Comparison of ENCODE assay signal across 14 cellular contexts in the genomic region with DNA sequence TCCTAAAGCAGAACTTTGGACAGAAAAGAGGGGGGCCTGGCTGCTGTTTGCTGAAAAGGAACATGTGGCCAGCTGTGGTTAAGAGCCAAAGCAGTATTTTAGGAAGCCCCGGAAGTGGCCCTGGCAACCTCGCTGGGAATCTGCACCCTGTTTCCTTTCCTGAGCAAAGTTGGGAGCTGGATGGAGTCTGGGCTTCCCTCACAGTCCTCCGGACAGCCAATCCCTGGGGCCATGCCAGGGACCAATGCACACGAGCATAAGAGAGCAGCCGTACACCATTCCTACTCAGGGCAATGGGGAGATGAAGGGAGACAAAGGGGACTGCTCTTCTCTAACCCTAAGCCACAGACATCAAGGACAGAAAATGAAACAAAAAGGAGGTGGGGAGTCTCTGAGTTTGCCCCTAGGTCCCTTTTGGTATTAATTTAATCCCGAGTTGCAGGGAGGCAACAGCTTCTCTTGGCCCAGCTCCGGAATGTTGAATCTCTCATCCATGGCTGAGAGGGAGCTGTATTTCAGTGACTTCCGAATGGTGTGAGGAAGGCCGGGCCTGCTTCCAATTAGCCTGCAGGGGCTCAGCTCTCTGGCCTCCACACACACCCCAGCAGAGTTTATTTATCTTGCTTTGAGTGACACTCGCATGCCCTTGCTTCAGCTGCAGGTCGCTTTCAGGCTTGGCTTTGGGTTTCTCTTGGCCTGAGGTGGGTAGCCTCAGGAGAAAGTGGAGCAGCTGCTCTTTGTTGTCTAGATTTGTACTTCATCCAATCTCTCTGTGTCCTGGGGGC.
DNase-seq lines count a peak whose midpoint lies in the region; ATAC-seq, FAIRE-seq and TF ChIP-seq lines count a peak whose summit lies in the region.
"Had no signal": no experiment of that assay in that cellular context is flagged by ENCODE, and none has a peak within 500 bp of the region (broad histone marks: within the 10 kb centered on the region; RNA-seq: fewer than 3 reads in every experiment).

No MANE protein-coding gene starts in this region.

- no peak for TF ChIP-seq POLR2A in gastrocnemius medialis (IDR thresholded peaks at IDR 0.05)

- no peak for ATAC-seq in T-helper 17 cell
- ATAC-seq in gastrocnemius medialis = peak in 1 of 2 donors; percentile 49
- ATAC-seq: left lobe of liver had no signal

- H3K4me3 ChIP-seq in gastrocnemius medialis = no peak overlapping the region
- H3K4me3 ChIP-seq: esophagus squamous epithelium, PC-9 had no signal

- peak overlapping the region; percentile 49 for H3K27ac Mint-ChIP-seq in T-helper 17 cell
- H3K27ac Mint-ChIP-seq: CD4-positive, CD25-positive, alpha-beta regulatory T cell; progenitor cell of endocrine pancreas had no signal

- no peaks in the 10 kb centered on the region for H3K27me3 ChIP-seq in gastrocnemius medialis
- H3K27me3 ChIP-seq: esophagus squamous epithelium had no signal

- H3K27me3 Mint-ChIP-seq in T-helper 17 cell = no peaks in the 10 kb centered on the region
- H3K27me3 Mint-ChIP-seq: CD4-positive, CD25-positive, alpha-beta regulatory T cell had no signal

- peak overlapping the region; percentile 29 to 55 (median 36) for H3K27ac ChIP-seq in gastrocnemius medialis
- H3K27ac ChIP-seq: PC-9 had no signal

- peaks cover 0 to 30% of the 10 kb centered on the region in 2 donors for H3K36me3 ChIP-seq in gastrocnemius medialis

- no peaks in the 10 kb centered on the region for H3K9me3 ChIP-seq in T-helper 17 cell (ENCODE audit: control insufficient read depth, low read length, poor library complexity, severe bottlenecking)
- no peaks in the 10 kb centered on the region for H3K9me3 ChIP-seq in gastrocnemius medialis
- H3K9me3 ChIP-seq: esophagus squamous epithelium had no signal

- no peak for FAIRE-seq in GM19239 (lab: Jason Lieb, UNC)

- intact Hi-C loops in gastrocnemius medialis (cut with DNase I; ENCODE audit: low total_unique reads) = loop anchor here (5.0 kb wide), 1 partner anchor 38 kb away; no protein-coding TSS in a partner anchor

- no peaks in the 10 kb centered on the region for H3K36me3 Mint-ChIP-seq in T-helper 17 cell (ENCODE audit: low read depth)
- H3K36me3 Mint-ChIP-seq: CD4-positive, CD25-positive, alpha-beta regulatory T cell had no signal

- H3K4me1 ChIP-seq in gastrocnemius medialis = peaks cover 23 to 26% of the 10 kb centered on the region in 2 donors

- DNase-seq in G401 (ENCODE audit: low spot score) (peak; percentile 82), T-helper 17 cell (no peak), fibroblast of the conjunctiva (ENCODE audit: low read depth) (peak; percentile 84), gastrocnemius medialis (peak in 1 of 2 donors; percentile 34), germinal center (ENCODE audit: low spot score) (no peak), NCI-H748 treated with DMSO at 0.1 percent for 48 hours (lab: John Stamatoyannopoulos, UW) (no peak), GM19239 (ENCODE audit: insufficient read length, low spot score) (no peak), NCI-H1694 treated with DMSO at 0.1 percent for 48 hours (lab: John Stamatoyannopoulos, UW) (no peak)
- DNase-seq: CD4-positive, CD25-positive, alpha-beta regulatory T cell; esophagus squamous epithelium; NCI-H1417; PC-9 had no signal

- no peak for TF ChIP-seq CTCF in gastrocnemius medialis (IDR thresholded peaks at IDR 0.05 in 4 of 5, conservative IDR thresholded peaks at IDR 0.05 in 1 of 5)

- peaks cover 19% of the 10 kb centered on the region for H3K4me1 Mint-ChIP-seq in T-helper 17 cell

- no peak overlapping the region for H3K4me3 Mint-ChIP-seq in T-helper 17 cell
- H3K4me3 Mint-ChIP-seq: CD4-positive, CD25-positive, alpha-beta regulatory T cell had no signal

- in situ Hi-C loops in G401 (cut with HindIII; ENCODE audit: low sequenced_read_pairs) (no loop called here), gastrocnemius medialis (cut with MboI; ENCODE audit: low sequenced_read_pairs in 4 of 4) (loop anchor here in 1 of 4 donors (10.0 kb wide), 1 partner anchor 65 kb away; no protein-coding TSS in a partner anchor)

Comparison
In these comparisons a context has a peak if more than half of its experiments do, and no peak if none do; other contexts are left out.
1. DNase-seq: peak in G401 (single experiment) and fibroblast of the conjunctiva (single experiment); none in T-helper 17 cell (0 of 3), germinal center (single experiment), NCI-H748 treated with DMSO at 0.1 percent for 48 hours (single experiment), GM19239 (single experiment) and NCI-H1694 treated with DMSO at 0.1 percent for 48 hours (single experiment).